24 cellular contexts compared by ENCODE assay signal in genomic region chr1:248884632-248885295, GRCh38. TPM values are rescaled to one million over a fixed set of nuclear protein-coding genes. Genes with fewer than 3 reads are reported as not detected.
DNase-seq lines count a peak whose midpoint lies in the region; ATAC-seq and TF ChIP-seq lines count a peak whose summit lies in the region.
"Had no signal": no experiment of that assay in that cellular context is flagged by ENCODE, and none has a peak within 500 bp of the region (broad histone marks: within the 10 kb centered on the region; RNA-seq: fewer than 3 reads in every experiment).

No MANE protein-coding gene starts in this region.

- no peak overlapping the region for H3K4ac ChIP-seq in IMR-90 (ENCODE audit: low read depth, low read length)

- no peak overlapping the region for H4K8ac ChIP-seq in IMR-90 (ENCODE audit: low read depth in 2 of 2, low read length in 2 of 2)

- no peak for DNase-seq in BE2C
- DNase-seq in IMR-90 = peak; percentile 36
- peak; percentile 14 for DNase-seq in fibroblast of gingiva (ENCODE audit: low read depth)
- DNase-seq in MG63 = no peak
- DNase-seq in foreskin melanocyte = no peak
- DNase-seq: ACHN; activated gamma-delta T cell treated with Interleukin-2 at 50 U/mL for 16 hours; adrenal gland; CD4-positive, alpha-beta memory T cell; DND-41; effector CD8-positive, alpha-beta T cell; heart left ventricle; left ventricle myocardium superior; MV-4-11; NCI-H2081; NCI-H446 treated with DMSO at 0.1 percent for 48 hours; stimulated activated CD4-positive, alpha-beta T cell treated with anti-CD3 and anti-CD28 coated beads, Interleukin-12 subunit alpha, Interleukin-12 subunit beta, amount 100 ng/mL, for 4 hours; uterus had no signal

- no peaks in the 10 kb centered on the region for H3K36me3 ChIP-seq in BE2C
- H3K36me3 ChIP-seq in IMR-90 (ENCODE audit: control insufficient read depth, insufficient read depth, low read length) = no peaks in the 10 kb centered on the region
- no peaks in the 10 kb centered on the region for H3K36me3 ChIP-seq in MG63
- H3K36me3 ChIP-seq: adrenal gland, heart left ventricle, neutrophil, uterus had no signal

- POLR2A ChIA-PET in IMR-90 (lab: Charles Lee; ENCODE audit: unreplicated experiment) = no interaction called here

- H3K9ac ChIP-seq in IMR-90 (ENCODE audit: low read depth, low read length) = no peak overlapping the region

- no peak overlapping the region for H2BK5ac ChIP-seq in IMR-90 (ENCODE audit: low read depth, low read length, poor library complexity, severe bottlenecking)

- BruUV-seq in IMR-90 (replicated peaks; lab: Mats Ljungman, UMichigan) = no TSS peak

- H3K27ac ChIP-seq in IMR-90 (ENCODE audit: insufficient read depth, low read length) = no peak overlapping the region
- H3K27ac ChIP-seq: adrenal gland, heart left ventricle, neutrophil, uterus, VCaP had no signal

- H3K4me1 ChIP-seq in BE2C (peaks cover 13% of the 10 kb centered on the region), IMR-90 (ENCODE audit: control insufficient read depth, insufficient read depth, low read length) (no peaks in the 10 kb centered on the region)
- H3K4me1 ChIP-seq: adrenal gland, uterus had no signal

- TF ChIP-seq RAD21 in IMR-90 (IDR thresholded peaks at IDR 0.05; ENCODE audit: low read length) = no peak

- no CpG with 5 or more reads among the region's 1 CpG for whole genome bisulfite sequencing in IMR-90 (ENCODE audit: extremely low coverage in 2 of 2, insufficient read length in 1 of 2), 2 experiments

- H3K27me3 ChIP-seq in BE2C = no peaks in the 10 kb centered on the region
- H3K27me3 ChIP-seq in IMR-90 (ENCODE audit: control insufficient read depth, insufficient read depth, low read length) = peaks cover 2% of the 10 kb centered on the region; the same call in 1 of the 2 replicates
- H3K27me3 ChIP-seq in MG63 = no peaks in the 10 kb centered on the region
- H3K27me3 ChIP-seq: adrenal gland, heart left ventricle, neutrophil, uterus had no signal

- H3K18ac ChIP-seq in IMR-90 (ENCODE audit: low read depth, low read length) = no peak overlapping the region

- H2AFZ ChIP-seq in IMR-90 (replicated peaks; ENCODE audit: low read length, poor library complexity) = no peak overlapping the region

- H3K4me3 ChIP-seq in BE2C (ENCODE audit: low read depth, low read length) = no peak overlapping the region
- no peak overlapping the region for H3K4me3 ChIP-seq in IMR-90 (ENCODE audit: insufficient read depth, low read depth, low read length)
- no peak overlapping the region for H3K4me3 ChIP-seq in MG63
- H3K4me3 ChIP-seq: adrenal gland, heart left ventricle, uterus had no signal

- H4K5ac ChIP-seq in IMR-90 (ENCODE audit: low read depth, low read length) = no peak overlapping the region

- no peak overlapping the region for H2BK120ac ChIP-seq in IMR-90 (ENCODE audit: low read depth, low read length)

- CTCF ChIA-PET in IMR-90 (lab: Yijun Ruan, JAX) = interaction anchor here (1.1 kb wide), 1 partner anchor 8 kb away, joined by 5 read pairs; no protein-coding TSS in a partner anchor

- no peak overlapping the region for H2BK15ac ChIP-seq in IMR-90 (ENCODE audit: low read depth, low read length)

- no peak for ATAC-seq in IMR-90 (ENCODE audit: low read depth)
- ATAC-seq in SK-N-SH treated with all-trans-retinoic acid at 6 μM for 48 hours = peak; percentile 47
- no peak for ATAC-seq in GM18909 (IDR thresholded peaks at IDR 0.05; ENCODE audit: poor library complexity, unreplicated experiment)
- ATAC-seq in GM21423 (IDR thresholded peaks at IDR 0.05; ENCODE audit: unreplicated experiment) = no peak
- ATAC-seq: heart left ventricle, left ventricle myocardium superior, Right ventricle myocardium inferior had no signal

- TF ChIP-seq CTCF in BE2C (IDR thresholded peaks at IDR 0.05; ENCODE audit: low read depth, low read length) = 0 out of 2 replicates have a peak, but pooled peaks have one; percentile 21
- 0 out of 2 replicates have a peak, but pooled peaks have one; percentile 8 for TF ChIP-seq CTCF in IMR-90 (conservative IDR thresholded peaks at IDR 0.05; ENCODE audit: low read depth, low read length)

- no peak overlapping the region for H2BK20ac ChIP-seq in IMR-90 (ENCODE audit: low read depth, low read length)

- H2AK9ac ChIP-seq in IMR-90 (replicated peaks; ENCODE audit: low read depth, low read length, poor library complexity) = no peak overlapping the region

- H3K56ac ChIP-seq in IMR-90 (ENCODE audit: extremely low read depth, insufficient read depth, low read length) = no peak overlapping the region

- dilution Hi-C loops in IMR-90 (cut with HindIII; ENCODE audit: low sequenced_read_pairs, unreplicated experiment) = no loop called here

- H2AK5ac ChIP-seq in IMR-90 (ENCODE audit: low read depth, low read length) = no peak overlapping the region

- in situ Hi-C loops in IMR-90 (cut with MboI; ENCODE audit: low sequenced_read_pairs) = no loop called here

- H3K14ac ChIP-seq in IMR-90 (replicated peaks; ENCODE audit: low read depth, low read length) = no peak overlapping the region

- H3K4me2 ChIP-seq in IMR-90 (ENCODE audit: low read depth, low read length) = no peak overlapping the region

- H4K20me1 ChIP-seq in IMR-90 (ENCODE audit: insufficient read depth, low read length) = no peaks in the 10 kb centered on the region

- TF ChIP-seq POLR2A in IMR-90 (IDR thresholded peaks at IDR 0.05; ENCODE audit: low read depth, low read length) = no peak

- intact Hi-C loops in IMR-90 (cut with micrococcal nuclease) = no loop called here

- H4K91ac ChIP-seq in IMR-90 (ENCODE audit: insufficient read depth, low read depth, low read length) = no peak overlapping the region

- no peaks in the 10 kb centered on the region for H3K9me1 ChIP-seq in IMR-90 (ENCODE audit: insufficient read depth, low read length)

- no peaks in the 10 kb centered on the region for H3K9me3 ChIP-seq in BE2C
- no peaks in the 10 kb centered on the region for H3K9me3 ChIP-seq in IMR-90 (ENCODE audit: control insufficient read depth, insufficient read depth, low read length)
- H3K9me3 ChIP-seq in MG63 = no peaks in the 10 kb centered on the region; the same call in 1 of the 2 replicates
- H3K9me3 ChIP-seq: adrenal gland, heart left ventricle, neutrophil, uterus had no signal

- no peaks in the 10 kb centered on the region for H3K79me1 ChIP-seq in IMR-90 (ENCODE audit: low read depth in 1 of 2, low read length in 2 of 2)

- no peak overlapping the region for H3K23ac ChIP-seq in IMR-90 (ENCODE audit: low read depth, low read length)

TF ChIP-seq in IMR-90, 13 proteins besides CTCF, POLR2A, EP300 and RAD21 (continues in another document):
- TF ChIP-seq FOS (IDR thresholded peaks at IDR 0.05; ENCODE audit: low read depth, low read length) (no peak), RCOR1 (IDR thresholded peaks at IDR 0.05; ENCODE audit: insufficient replicate concordance, low read length) (no peak), MAFK (IDR thresholded peaks at IDR 0.05; ENCODE audit: low read depth, low read length) (no peak), MXI1 (IDR thresholded peaks at IDR 0.05; ENCODE audit: borderline replicate concordance, low read depth, low read length) (no peak)

TF ChIP-seq in SK-N-SH treated with all-trans-retinoic acid at 6 μM for 48 hours, 23 proteins besides CTCF, POLR2A, EP300 and RAD21 (continues in another document):
- no peak for TF ChIP-seq ZNF565 (CRISPR knock-in tag; conservative IDR thresholded peaks at IDR 0.05; ENCODE audit: low read depth)
- no peak for TF ChIP-seq OSR1 (CRISPR knock-in tag; IDR thresholded peaks at IDR 0.05)

RNA-seq across cellular contexts. Expression of gene PGBD2, which starts 21.3 kb away (rescaled TPM):
- 4.1 TPM for polyA plus RNA-seq in BE2C (2012; ENCODE audit: insufficient read depth, insufficient read length, low read depth)
- 6.7 and 6.8 TPM in 2 replicates for total RNA-seq in IMR-90 (2012; rRNA removed)
- polyA plus RNA-seq in IMR-90 (2012; rRNA removed) = 4.8 TPM in 2 replicates
- polyA plus RNA-seq in IMR-90 (2012; cell fraction: cytosol; rRNA removed) = 1.5 and 1.6 TPM in 2 replicates
- 7.1 and 14.8 TPM in 2 replicates for polyA plus RNA-seq in IMR-90 (2012; cell fraction: nucleus; rRNA removed; ENCODE audit: low replicate concordance)
- 7.0 and 9.6 TPM in 2 replicates for total RNA-seq in MG63 (2014; rRNA removed; shearing (Covaris generic); ENCODE audit: low replicate concordance)

RNA-seq across cellular contexts. Expression of gene ZNF692, which starts 25.9 kb away (rescaled TPM):
- 68.6 TPM for polyA plus RNA-seq in BE2C (2012; ENCODE audit: insufficient read depth, insufficient read length, low read depth)
- 6.9 and 7.3 TPM in 2 replicates for total RNA-seq in IMR-90 (2012; rRNA removed)
- polyA plus RNA-seq in IMR-90 (2012; rRNA removed) = 50.4 and 51.5 TPM in 2 replicates
- 19.6 and 20.7 TPM in 2 replicates for polyA plus RNA-seq in IMR-90 (2012; cell fraction: cytosol; rRNA removed)
- 340 and 590 TPM in 2 replicates for polyA plus RNA-seq in IMR-90 (2012; cell fraction: nucleus; rRNA removed; ENCODE audit: low replicate concordance)
- total RNA-seq in MG63 (2014; rRNA removed; shearing (Covaris generic); ENCODE audit: low replicate concordance) = 14.3 and 14.7 TPM in 2 replicates

RNA-seq across cellular contexts. Expression of gene ZNF672, which starts 46.7 kb away (rescaled TPM):
- polyA plus RNA-seq in BE2C (2012; ENCODE audit: insufficient read depth, insufficient read length, low read depth) = 26.8 TPM
- total RNA-seq in IMR-90 (2012; rRNA removed) = 6.6 and 6.9 TPM in 2 replicates
- polyA plus RNA-seq in IMR-90 (2012; rRNA removed) = 12.6 and 16.2 TPM in 2 replicates
- 10.4 and 15.2 TPM in 2 replicates for polyA plus RNA-seq in IMR-90 (2012; cell fraction: cytosol; rRNA removed)
- 16.8 and 30.7 TPM in 2 replicates for polyA plus RNA-seq in IMR-90 (2012; cell fraction: nucleus; rRNA removed; ENCODE audit: low replicate concordance)
- 16.4 and 22.2 TPM in 2 replicates for total RNA-seq in MG63 (2014; rRNA removed; shearing (Covaris generic); ENCODE audit: low replicate concordance)

RNA-seq across cellular contexts. Expression of gene SH3BP5L, which starts 59.0 kb away (rescaled TPM):
- 76.4 TPM for polyA plus RNA-seq in BE2C (2012; ENCODE audit: insufficient read depth, insufficient read length, low read depth)
- total RNA-seq in IMR-90 (2012; rRNA removed) = 23.3 and 25.0 TPM in 2 replicates
- 35.6 and 35.9 TPM in 2 replicates for polyA plus RNA-seq in IMR-90 (2012; rRNA removed)
- 29.6 TPM in 2 replicates for polyA plus RNA-seq in IMR-90 (2012; cell fraction: cytosol; rRNA removed)
- polyA plus RNA-seq in IMR-90 (2012; cell fraction: nucleus; rRNA removed; ENCODE audit: low replicate concordance) = 49.6 and 76.9 TPM in 2 replicates
- 15.8 and 30.0 TPM in 2 replicates for total RNA-seq in MG63 (2014; rRNA removed; shearing (Covaris generic); ENCODE audit: low replicate concordance)

Comparison
In these comparisons a context has a peak if more than half of its experiments do, and no peak if none do; other contexts are left out.
1. DNase-seq: peak in IMR-90 (single experiment) and fibroblast of gingiva (single experiment); none in BE2C (single experiment), MG63 (single experiment) and foreskin melanocyte (single experiment).